ENCODE assay signal across 8 cellular contexts in the genomic region with DNA sequence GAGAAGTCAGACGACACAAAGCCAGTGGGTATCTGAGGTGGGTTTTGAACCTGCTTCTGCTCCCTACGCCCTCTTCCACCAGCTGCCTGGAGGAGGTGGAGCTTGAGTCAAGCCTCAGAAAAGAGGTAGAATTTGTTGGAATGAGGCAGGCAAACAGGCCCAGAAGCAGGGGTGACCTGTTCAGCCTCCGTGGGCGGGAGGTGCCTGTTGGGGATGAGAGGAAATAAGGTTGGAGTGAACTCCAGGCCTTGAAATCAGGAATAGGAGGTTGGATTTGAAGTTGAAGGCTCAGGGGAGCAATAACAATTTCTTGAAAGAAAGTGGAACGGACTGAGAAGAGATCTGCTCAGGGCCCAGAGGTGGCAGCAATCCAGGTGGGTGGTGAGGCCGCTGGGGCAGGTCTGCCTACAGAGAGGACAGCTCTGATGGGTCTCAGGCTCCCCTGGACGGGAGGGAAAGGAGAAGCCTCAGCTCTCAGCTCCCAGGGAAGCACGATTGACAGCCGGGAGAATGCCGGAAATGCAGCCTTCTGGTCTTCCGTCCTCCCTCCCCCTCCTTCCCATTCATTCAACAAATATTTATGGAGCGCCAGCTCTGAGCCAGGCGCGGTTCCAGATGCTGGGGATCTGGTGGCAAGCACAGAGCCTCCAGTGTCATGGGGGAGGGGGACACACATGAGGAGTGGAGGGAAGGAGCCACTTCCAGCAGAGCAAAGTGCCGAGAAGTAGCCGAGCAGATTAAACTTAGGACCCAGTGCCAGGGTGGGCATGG.
DNase-seq lines count a peak whose midpoint lies in the region; ATAC-seq, FAIRE-seq and TF ChIP-seq lines count a peak whose summit lies in the region.

No MANE protein-coding gene starts in this region.

- peak overlapping the region; percentile 62; the same call in 1 of the 2 replicates for H3K4me2 ChIP-seq in GM23338

- no peak for TF ChIP-seq EP300 in sigmoid colon (IDR thresholded peaks at IDR 0.05)

- H3K4me3 Mint-ChIP-seq in GM23338: peak overlapping the region; percentile 70; the same call in 2 of the 3 replicates

- H3K9me2 ChIP-seq in GM23338 (ENCODE audit: insufficient read depth): no peaks in the 10 kb centered on the region

- H3K79me2 ChIP-seq in GM23338 (replicated peaks; ENCODE audit: insufficient read depth): peaks cover 77% of the 10 kb centered on the region

- H3K4me1 Mint-ChIP-seq in GM23338: peaks cover 64% of the 10 kb centered on the region

- intact Hi-C loops in sigmoid colon (cut with DNase I): no loop called here

- H3K36me3 ChIP-seq in GM23338 (ENCODE audit: insufficient read depth) (no peaks in the 10 kb centered on the region), sigmoid colon (no peaks in the 10 kb centered on the region)

- ATAC-seq in GM23338 (no peak; the same call in 2 of the 3 replicates), HG02938 (IDR thresholded peaks at IDR 0.05; ENCODE audit: unreplicated experiment) (no peak), HG03159 (IDR thresholded peaks at IDR 0.05; ENCODE audit: unreplicated experiment) (no peak)

- H3K4me1 ChIP-seq in GM23338 (ENCODE audit: insufficient read depth) (peaks cover 34% of the 10 kb centered on the region), sigmoid colon (peaks cover 0 to 81% (median 74%) of the 10 kb centered on the region in 4 donors)

- no peaks in the 10 kb centered on the region for H3F3A ChIP-seq in GM23338 (replicated peaks; ENCODE audit: low read depth)

- 36 to 70% methylated on average over 16 of the region's 16 CpGs for WGBS in sigmoid colon, 2 donors

- no peak for TF ChIP-seq POLR2A in sigmoid colon (IDR thresholded peaks at IDR 0.05)

- no peak for TF ChIP-seq CTCF in GM23338 (conservative IDR thresholded peaks at IDR 0.05; ENCODE audit: low read depth in 2 of 2)
- TF ChIP-seq CTCF in fibroblast of villous mesenchyme (IDR thresholded peaks at IDR 0.05; ENCODE audit: insufficient read depth, low read depth, low read length): no peak
- no peak for TF ChIP-seq CTCF in sigmoid colon (IDR thresholded peaks at IDR 0.05)

- FAIRE-seq in GM19239 (lab: Jason Lieb, UNC): no peak

- H3K36me3 Mint-ChIP-seq in GM23338 (ENCODE audit: low read depth): peaks cover 22% of the 10 kb centered on the region

- H3K27me3 ChIP-seq in GM23338 (ENCODE audit: insufficient read depth): peaks cover 11% of the 10 kb centered on the region
- no peaks in the 10 kb centered on the region for H3K27me3 ChIP-seq in sigmoid colon

- DNase-seq in GM23338 (ENCODE audit: low spot score) (peak; percentile 68), RKO (ENCODE audit: low spot score) (peak; percentile 85), fibroblast of villous mesenchyme (ENCODE audit: low read depth) (peak; percentile 84), sigmoid colon (peak; percentile 82), DMS114 treated with DMSO at 0.1 percent for 48 hours (lab: John Stamatoyannopoulos, UW; ENCODE audit: unreplicated experiment) (no peak), GM19239 (ENCODE audit: insufficient read length, low spot score) (no peak)

- no peak overlapping the region; the same call in 1 of the 2 replicates for H3K4me3 ChIP-seq in GM23338
- peak overlapping the region; percentile 70 for H3K4me3 ChIP-seq in fibroblast of villous mesenchyme (ENCODE audit: low read depth, low read length)
- peak overlapping the region in 1 of 4 donors; percentile 4 for H3K4me3 ChIP-seq in sigmoid colon

- no peak overlapping the region for H2AFZ ChIP-seq in GM23338

- peak overlapping the region; percentile 80; the same call in 1 of the 2 replicates for H3K27ac ChIP-seq in GM23338 (ENCODE audit: low read depth)
- peak overlapping the region; percentile 9 to 69 (median 67) for H3K27ac ChIP-seq in sigmoid colon

- H4K20me1 ChIP-seq in GM23338 (replicated peaks; ENCODE audit: insufficient read depth): peaks cover 30% of the 10 kb centered on the region

- peaks cover 27% of the 10 kb centered on the region for H3K27me3 Mint-ChIP-seq in GM23338 (ENCODE audit: insufficient read depth, low read depth, poor library complexity)

- no peaks in the 10 kb centered on the region for H3K9me3 ChIP-seq in sigmoid colon

- peak overlapping the region; percentile 61; the same call in 1 of the 2 replicates for H3K27ac Mint-ChIP-seq in GM23338

- H3K9me3 Mint-ChIP-seq in GM23338: no peaks in the 10 kb centered on the region

TF ChIP-seq in GM23338, 12 proteins besides CTCF, POLR2A, EP300 and RAD21:
- TF ChIP-seq ZNF331 (CRISPR knock-in tag; IDR thresholded peaks at IDR 0.05; ENCODE audit: low read depth): no peak
- TF ChIP-seq, protein P1, sequence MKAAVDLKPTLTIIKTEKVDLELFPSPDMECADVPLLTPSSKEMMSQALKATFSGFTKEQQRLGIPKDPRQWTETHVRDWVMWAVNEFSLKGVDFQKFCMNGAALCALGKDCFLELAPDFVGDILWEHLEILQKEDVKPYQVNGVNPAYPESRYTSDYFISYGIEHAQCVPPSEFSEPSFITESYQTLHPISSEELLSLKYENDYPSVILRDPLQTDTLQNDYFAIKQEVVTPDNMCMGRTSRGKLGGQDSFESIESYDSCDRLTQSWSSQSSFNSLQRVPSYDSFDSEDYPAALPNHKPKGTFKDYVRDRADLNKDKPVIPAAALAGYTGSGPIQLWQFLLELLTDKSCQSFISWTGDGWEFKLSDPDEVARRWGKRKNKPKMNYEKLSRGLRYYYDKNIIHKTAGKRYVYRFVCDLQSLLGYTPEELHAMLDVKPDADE (IDR thresholded peaks at IDR 0.05): no peak
- TF ChIP-seq NANOG (IDR thresholded peaks at IDR 0.05; ENCODE audit: borderline replicate concordance): no peak

Comparison
In these comparisons a context has a peak if more than half of its experiments do, and no peak if none do; other contexts are left out.
1. DNase-seq: peak in GM23338 (single experiment), RKO (single experiment), fibroblast of villous mesenchyme (single experiment) and sigmoid colon (single experiment); none in DMS114 treated with DMSO at 0.1 percent for 48 hours (single experiment) and GM19239 (single experiment).